In genomic region chr18:8800445-8800844, GRCh38 we compare ENCODE assay signal across 9 cellular contexts.
DNase-seq lines count a peak whose midpoint lies in the region; ATAC-seq and TF ChIP-seq lines count a peak whose summit lies in the region.
"Had no signal": no experiment of that assay in that cellular context is flagged by ENCODE, and none has a peak within 500 bp of the region (broad histone marks: within the 10 kb centered on the region; RNA-seq: fewer than 3 reads in every experiment).

No MANE protein-coding gene starts in this region.

- POLR2A ChIA-PET in PC-3 (lab: Charles Lee; ENCODE audit: unreplicated experiment), result interaction anchor here (0.5 to 0.7 kb wide), 7 partner anchors 43 to 434 kb away, joined by 3 to 15 read pairs (median 4); no protein-coding TSS in a partner anchor

- peak overlapping the region; percentile 96 for H3K4me2 ChIP-seq in BLaER1
- H3K4me2 ChIP-seq in PC-3 (ENCODE audit: low read length), result peak overlapping the region; percentile 68
- peak overlapping the region; percentile 33 for H3K4me2 ChIP-seq in neural progenitor cell

- H3K79me2 ChIP-seq in PC-3 (ENCODE audit: low read length) (no peaks in the 10 kb centered on the region; the same call in 1 of the 2 replicates), neural progenitor cell (ENCODE audit: low read depth) (no peaks in the 10 kb centered on the region)

- H3K4me1 ChIP-seq in BLaER1 (peaks cover 97% of the 10 kb centered on the region), PC-3 (ENCODE audit: insufficient read depth, low read length) (peaks cover 68% of the 10 kb centered on the region), esophagus (ENCODE audit: control insufficient read depth in 2 of 2, insufficient read depth in 2 of 2, low read length in 1 of 2) (peaks cover 0 to 2% of the 10 kb centered on the region in 2 donors), neural progenitor cell (peaks cover 31% of the 10 kb centered on the region)

- H3K9me3 ChIP-seq in BLaER1 (no peaks in the 10 kb centered on the region), PC-3 (ENCODE audit: low read length) (no peaks in the 10 kb centered on the region), esophagus (ENCODE audit: control insufficient read depth in 2 of 2, insufficient read depth in 1 of 2, low read depth in 1 of 2, low read length in 1 of 2) (no peaks in the 10 kb centered on the region), neural progenitor cell (ENCODE audit: low read depth) (no peaks in the 10 kb centered on the region)

- H3K9ac ChIP-seq in BLaER1, result peak overlapping the region; percentile 99; the same call in 1 of the 2 replicates
- H3K9ac ChIP-seq in PC-3 (ENCODE audit: low read length), result peak overlapping the region; percentile 78
- no peak overlapping the region for H3K9ac ChIP-seq in neural progenitor cell

- H3F3A ChIP-seq in PC-3 (ENCODE audit: low read length, unreplicated experiment), result peaks cover 13% of the 10 kb centered on the region
- H3F3A ChIP-seq in neural progenitor cell (ENCODE audit: low read depth), result peaks cover 22% of the 10 kb centered on the region

- H3K27ac ChIP-seq in BLaER1 (peak overlapping the region; percentile 99; the same call in 1 of the 2 replicates), PC-3 (ENCODE audit: low read length) (peak overlapping the region; percentile 95), esophagus (ENCODE audit: low read depth in 2 of 2, low read length in 1 of 2) (peak overlapping the region; percentile 33 to 77), neural progenitor cell (peak overlapping the region; percentile 77)
- H3K27ac ChIP-seq: SK-N-MC had no signal

- H3K4me1 Mint-ChIP-seq in neural progenitor cell, result peaks cover 62% of the 10 kb centered on the region
- peaks cover 16% of the 10 kb centered on the region for H3K4me1 Mint-ChIP-seq in glutamatergic neuron (ENCODE audit: low read depth, unreplicated experiment)

- H3K4me3 ChIP-seq in BLaER1, result peak overlapping the region; percentile 92
- peak overlapping the region; percentile 24; the same call in 1 of the 2 replicates for H3K4me3 ChIP-seq in PC-3 (ENCODE audit: low read length)
- no peak overlapping the region for H3K4me3 ChIP-seq in esophagus (ENCODE audit: low read depth in 1 of 2, low read length in 2 of 2)
- H3K4me3 ChIP-seq in neural progenitor cell, result no peak overlapping the region
- H3K4me3 ChIP-seq in lower leg skin (ENCODE audit: low read depth, poor library complexity, severe bottlenecking), result no peak overlapping the region
- H3K4me3 ChIP-seq: SK-N-MC had no signal

- H3K27me3 ChIP-seq in BLaER1 (no peaks in the 10 kb centered on the region), PC-3 (ENCODE audit: low read length) (no peaks in the 10 kb centered on the region), esophagus (ENCODE audit: control insufficient read depth in 1 of 2, insufficient read depth in 2 of 2, low read length in 2 of 2) (no peaks in the 10 kb centered on the region), neural progenitor cell (no peaks in the 10 kb centered on the region)

- no peaks in the 10 kb centered on the region for H3K9me2 ChIP-seq in PC-3 (replicated peaks; ENCODE audit: low read length)

- H3K27me3 Mint-ChIP-seq in neural progenitor cell (ENCODE audit: insufficient read depth, low read depth) (peaks cover 2% of the 10 kb centered on the region), glutamatergic neuron (ENCODE audit: unreplicated experiment) (no peaks in the 10 kb centered on the region)

- H3K9me3 Mint-ChIP-seq in neural progenitor cell (no peaks in the 10 kb centered on the region), glutamatergic neuron (ENCODE audit: unreplicated experiment) (peaks cover 3% of the 10 kb centered on the region)

- H2AFZ ChIP-seq in PC-3 (ENCODE audit: low read length) (peak overlapping the region; percentile 20), neural progenitor cell (replicated peaks) (no peak overlapping the region)

- peak overlapping the region; percentile 50 for H3K27ac Mint-ChIP-seq in neural progenitor cell
- H3K27ac Mint-ChIP-seq in glutamatergic neuron (ENCODE audit: unreplicated experiment), result no peak overlapping the region

- CTCF ChIA-PET in PC-3 (lab: Charles Lee), result interaction anchor here (0.6 to 1.3 kb wide), 7 partner anchors 65 to 182 kb away, joined by 3 to 9 read pairs (median 5); no protein-coding TSS in a partner anchor

- DNase-seq in PC-3 (peak; percentile 98), neural progenitor cell (ENCODE audit: low spot score) (peak; percentile 76), NCI-H510A (lab: John Stamatoyannopoulos, UW) (no peak), glutamatergic neuron (no peak), lower leg skin (ENCODE audit: low spot score in 2 of 2) (no peak)

- no peak for TF ChIP-seq POLR2A in lower leg skin (IDR thresholded peaks at IDR 0.05)

- TF ChIP-seq CTCF in PC-3 (conservative IDR thresholded peaks at IDR 0.05; ENCODE audit: low read depth, low read length) (no peak), neural progenitor cell (IDR thresholded peaks at IDR 0.05) (no peak), glutamatergic neuron (IDR thresholded peaks at IDR 0.05; ENCODE audit: partially characterized antibody, unreplicated experiment) (no peak), lower leg skin (IDR thresholded peaks at IDR 0.05) (no peak)

- ATAC-seq in PC-3 (peak; percentile 61), GM21723 (IDR thresholded peaks at IDR 0.05; ENCODE audit: unreplicated experiment) (no peak)

- intact Hi-C loops in PC-3 (cut with micrococcal nuclease) (loop anchor here (1.0 to 5.0 kb wide), 3 partner anchors 82 to 182 kb away; no protein-coding TSS in a partner anchor), lower leg skin (cut with DNase I; ENCODE audit: low total_unique reads) (no loop called here)

- H3K36me3 ChIP-seq in BLaER1, result peaks cover 98% of the 10 kb centered on the region
- peaks cover 14% of the 10 kb centered on the region; the same call in 1 of the 2 replicates for H3K36me3 ChIP-seq in PC-3 (ENCODE audit: low read depth, low read length)
- no peaks in the 10 kb centered on the region for H3K36me3 ChIP-seq in esophagus (ENCODE audit: control insufficient read depth in 2 of 2, insufficient read depth in 2 of 2, low read length in 1 of 2)
- no peaks in the 10 kb centered on the region for H3K36me3 ChIP-seq in neural progenitor cell

- H3K36me3 Mint-ChIP-seq in neural progenitor cell (peaks cover 2% of the 10 kb centered on the region), glutamatergic neuron (ENCODE audit: unreplicated experiment) (no peaks in the 10 kb centered on the region)

- BruUV-seq in PC-3 (replicated peaks; lab: Mats Ljungman, UMichigan), result no TSS peak

- 35 to 41% methylated on average over 9 of the region's 9 CpGs for WGBS in esophagus, 2 donors
- WGBS in lower leg skin, 2 donors, result 36 to 60% methylated on average over 9 of the region's 9 CpGs

- H3K4me3 Mint-ChIP-seq in neural progenitor cell (no peak overlapping the region), glutamatergic neuron (ENCODE audit: unreplicated experiment) (no peak overlapping the region)

- peaks cover 100% of the 10 kb centered on the region for H4K20me1 ChIP-seq in BLaER1
- no peaks in the 10 kb centered on the region for H4K20me1 ChIP-seq in PC-3 (ENCODE audit: low read length)
- H4K20me1 ChIP-seq in neural progenitor cell (ENCODE audit: low read depth), result no peaks in the 10 kb centered on the region

Comparison
In these comparisons a context has a peak if more than half of its experiments do, and no peak if none do; other contexts are left out.
1. H3K4me2 ChIP-seq: peak in every context shown above with its lines; median percentile 96 in BLaER1; 68 in PC-3; 33 in neural progenitor cell.
2. H3K4me3 ChIP-seq: peak in BLaER1 (single experiment) and PC-3 (single experiment); none in esophagus (0 of 2), neural progenitor cell (single experiment) and lower leg skin (single experiment).
3. DNase-seq: peak in PC-3 (single experiment) and neural progenitor cell (single experiment); none in NCI-H510A (single experiment), glutamatergic neuron (single experiment) and lower leg skin (0 of 2).
4. Peak in every context shown above with its lines, with median percentiles within 50 percentile points of each other: H3K27ac ChIP-seq.